ENCODE assay signal across 27 cellular contexts in the genomic region with DNA sequence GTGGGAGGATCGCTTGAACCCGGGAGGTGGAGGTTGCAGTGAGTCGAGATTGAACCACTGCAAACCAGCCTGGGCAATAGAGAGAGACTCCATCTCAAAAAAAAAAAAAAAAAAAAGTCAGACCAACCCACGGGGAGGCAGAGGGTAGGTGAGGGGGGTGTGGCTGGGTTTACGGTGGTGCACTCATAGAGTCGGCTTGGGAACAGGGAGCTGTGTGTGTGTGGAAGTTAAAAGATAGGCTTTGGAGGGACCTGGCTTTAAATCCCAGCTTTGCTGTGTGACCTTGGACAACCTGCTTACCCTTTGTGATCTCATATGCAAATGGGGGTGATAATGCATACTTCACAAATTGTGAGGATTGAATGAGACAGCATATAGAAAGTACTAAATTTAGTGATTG. TPM values are rescaled to one million over a fixed set of nuclear protein-coding genes. Genes with fewer than 3 reads are reported as not detected.
DNase-seq lines count a peak whose midpoint lies in the region; ATAC-seq, FAIRE-seq and TF ChIP-seq lines count a peak whose summit lies in the region.
"Had no signal": no experiment of that assay in that cellular context is flagged by ENCODE, and none has a peak within 500 bp of the region (broad histone marks: within the 10 kb centered on the region; RNA-seq: fewer than 3 reads in every experiment).

No MANE protein-coding gene starts in this region.

- DNase-seq in HAP-1 (ENCODE audit: low spot score in 2 of 2) (peak; percentile 25 to 39), H1 (ENCODE audit: low read depth in 1 of 2, low spot score in 2 of 2) (no peak), GM10248 (ENCODE audit: extremely low spot score) (no peak), KBM-7 (no peak)
- DNase-seq: 8988T; ACHN; AML-193; CD4-positive, alpha-beta T cell; CD8-positive, alpha-beta memory T cell; DMS 273 treated with DMSO at 0.1 percent for 48 hours; DMS79; EL; GDM1; GOT3; H7; HFFc6 had no signal

- no peaks in the 10 kb centered on the region for H3K79me1 ChIP-seq in H1 (ENCODE audit: low read depth, low read length)

- TF ChIP-seq CTCF in Loucy (conservative IDR thresholded peaks at IDR 0.05; ENCODE audit: low read length) (no peak), H1 (IDR thresholded peaks at IDR 0.05; ENCODE audit: control extremely low read depth in 1 of 3, insufficient read depth in 1 of 3, low read depth in 1 of 3, low read length in 3 of 3) (no peak), nephron (IDR thresholded peaks at IDR 0.05; ENCODE audit: unreplicated experiment in 3 of 3) (no peak), GM10248 (IDR thresholded peaks at IDR 0.05; ENCODE audit: control extremely low read depth, extremely low read depth, low read depth, missing control alignments) (no peak)

- H3K79me2 ChIP-seq in Loucy (ENCODE audit: insufficient read depth, low read length) (no peaks in the 10 kb centered on the region), H1 (ENCODE audit: control insufficient read depth in 1 of 2, insufficient read depth in 2 of 2, low read length in 2 of 2) (no peaks in the 10 kb centered on the region)

- H2AK5ac ChIP-seq in H1 (ENCODE audit: low read depth, low read length), result 0 out of 2 replicates have a peak overlapping the region, but pooled peaks have one; percentile 6

- H3K9ac ChIP-seq in Loucy (ENCODE audit: low read depth, low read length, poor library complexity, severe bottlenecking) (no peak overlapping the region), H1 (replicated peaks in 1 of 4; ENCODE audit: extremely low read depth in 1 of 4, low read depth in 3 of 4, low read length in 3 of 4) (no peak overlapping the region)
- H3K9ac ChIP-seq: BLaER1 treated with 17β-estradiol and CSF1 and Interleukin-3, amounts not matched to agents 10 nM and 100 nM had no signal

- 80% methylated on average over 6 of the region's 6 CpGs; no CpG with 5 or more reads in 1 of the 2 experiments for WGBS in H1 (ENCODE audit: extremely low coverage in 1 of 2, insufficient coverage in 1 of 2, insufficient read length in 1 of 2, insufficient replicate concordance in 2 of 2, low coverage in 1 of 2, low lambda C conversion rate in 2 of 2, missing lambda C conversion rate in 1 of 2), 2 experiments

- CTCF ChIA-PET in H1 (lab: Charles Lee; ENCODE audit: partially characterized antibody), result interaction anchor here (0.7 to 1.4 kb wide), 12 partner anchors 12 to 230 kb away, joined by 3 to 10 read pairs (median 4); no protein-coding TSS in a partner anchor
- CTCF ChIA-PET in GM10248 (lab: Yijun Ruan, JAX), result interaction anchor here (2.5 to 5.0 kb wide), 3 partner anchors 8 to 202 kb away, joined by 8 to 19 read pairs (median 8); no protein-coding TSS in a partner anchor

- H3K36me3 Mint-ChIP-seq in nephron (ENCODE audit: low read depth), result no peaks in the 10 kb centered on the region
- H3K36me3 Mint-ChIP-seq: CD14-positive monocyte; CD8-positive, alpha-beta memory T cell had no signal

- no peak overlapping the region for H2BK5ac ChIP-seq in H1 (ENCODE audit: low read depth, low read length)

- no peak for FAIRE-seq in H1 (lab: Jason Lieb, UNC)
- FAIRE-seq: A549, D721Med, GM12891, GM18507 had no signal

- H3K23me2 ChIP-seq in H1 (ENCODE audit: low read depth, low read length), result no peaks in the 10 kb centered on the region; the same call in 1 of the 2 replicates

- H3K4me3 ChIP-seq in HAP-1, result no peak overlapping the region
- no peak overlapping the region for H3K4me3 ChIP-seq in Loucy (ENCODE audit: low read length, poor library complexity, severe bottlenecking)
- no peak overlapping the region for H3K4me3 ChIP-seq in H1 (ENCODE audit: extremely low read depth in 1 of 4, insufficient read depth in 2 of 4, low read depth in 3 of 4, low read length in 4 of 4)
- H3K4me3 ChIP-seq: A549; BLaER1 treated with 17β-estradiol and CSF1 and Interleukin-3, amounts not matched to agents 10 nM and 100 nM had no signal

- H3K9me3 Mint-ChIP-seq in nephron, result no peaks in the 10 kb centered on the region
- H3K9me3 Mint-ChIP-seq: CD4-positive, alpha-beta T cell; HFFc6 had no signal

- H3K9me2 ChIP-seq in Loucy (replicated peaks; ENCODE audit: low read depth, low read length), result no peaks in the 10 kb centered on the region

- H4K5ac ChIP-seq in H1 (ENCODE audit: insufficient read length, low read depth, low read length), result no peak overlapping the region

- H3K27ac ChIP-seq in H1 (ENCODE audit: low read depth, low read length), result no peak overlapping the region
- H3K27ac ChIP-seq: A549; BLaER1 treated with 17β-estradiol and CSF1 and Interleukin-3, amounts not matched to agents 10 nM and 100 nM had no signal

- peaks cover 27% of the 10 kb centered on the region for H3K4me1 Mint-ChIP-seq in nephron
- H3K4me1 Mint-ChIP-seq: CD14-positive monocyte; CD8-positive, alpha-beta memory T cell had no signal

- in situ Hi-C loops in HAP-1 (cut with MboI; ENCODE audit: low sequenced_read_pairs), result loop anchor here (10.0 to 25.0 kb wide), 3 partner anchors 314 to 1433 kb away; a partner anchor contains a TSS
- in situ Hi-C loops in KBM-7 (cut with MboI; ENCODE audit: low pct_unique_long_range_greater_than_20kb, low sequenced_read_pairs), result loop anchor here (25.0 kb wide), 1 partner anchor 858 kb away; no protein-coding TSS in a partner anchor

- no peak overlapping the region for H3K56ac ChIP-seq in H1 (replicated peaks; ENCODE audit: insufficient read length, low read depth, low read length)

- H3K4ac ChIP-seq in H1 (replicated peaks; ENCODE audit: insufficient read length, low read depth, low read length), result no peak overlapping the region

- no peak overlapping the region for H3K14ac ChIP-seq in H1 (ENCODE audit: insufficient read length)

- no peak overlapping the region for H2BK120ac ChIP-seq in H1 (replicated peaks; ENCODE audit: low read depth, low read length)

- H3K4me3 Mint-ChIP-seq in nephron, result no peak overlapping the region
- H3K4me3 Mint-ChIP-seq: CD4-positive, alpha-beta T cell; CD8-positive, alpha-beta memory T cell; HFFc6 had no signal

- no peaks in the 10 kb centered on the region for H4K20me1 ChIP-seq in Loucy (ENCODE audit: insufficient read depth, low read length, poor library complexity, severe bottlenecking)
- no peaks in the 10 kb centered on the region for H4K20me1 ChIP-seq in H1 (replicated peaks in 1 of 2; ENCODE audit: control insufficient read depth in 1 of 2, insufficient read depth in 2 of 2, low read length in 2 of 2)
- H4K20me1 ChIP-seq: BLaER1 treated with 17β-estradiol and CSF1 and Interleukin-3, amounts not matched to agents 10 nM and 100 nM had no signal

- no peaks in the 10 kb centered on the region for H3F3A ChIP-seq in Loucy (ENCODE audit: low read depth)

- TF ChIP-seq POLR2A in H1 (IDR thresholded peaks at IDR 0.05; ENCODE audit: control extremely low read depth in 1 of 2, low read depth in 2 of 2, low read length in 2 of 2), result no peak

- H4K91ac ChIP-seq in H1 (replicated peaks; ENCODE audit: insufficient read length, low read length), result no peak overlapping the region

- H3K9me3 ChIP-seq in HAP-1 (no peaks in the 10 kb centered on the region), Loucy (ENCODE audit: insufficient read depth, low read depth, low read length) (no peaks in the 10 kb centered on the region), H1 (ENCODE audit: insufficient read depth in 2 of 2, low read depth in 1 of 2, low read length in 1 of 2) (no peaks in the 10 kb centered on the region)
- H3K9me3 ChIP-seq: A549, BE2C had no signal

- H3K4me2 ChIP-seq in Loucy (ENCODE audit: low read depth, low read length, poor library complexity, severe bottlenecking), result no peak overlapping the region
- H3K4me2 ChIP-seq in H1 (ENCODE audit: insufficient read depth in 1 of 2, low read depth in 2 of 2, low read length in 2 of 2), result no peak overlapping the region
- H3K4me2 ChIP-seq: A549 had no signal

- H3K27me3 Mint-ChIP-seq in nephron (ENCODE audit: low read depth), result peaks cover 14% of the 10 kb centered on the region

- no peak overlapping the region for H4K8ac ChIP-seq in H1 (ENCODE audit: extremely low read depth, insufficient read depth, low read length)

- no peak for TF ChIP-seq RAD21 in H1 (IDR thresholded peaks at IDR 0.05 in 1 of 2, conservative IDR thresholded peaks at IDR 0.05 in 1 of 2; ENCODE audit: low read depth in 2 of 2, low read length in 2 of 2)

- peak overlapping the region in 2 of 3 experiments; percentile 19 to 77 for H3K27ac Mint-ChIP-seq in nephron
- H3K27ac Mint-ChIP-seq: CD14-positive monocyte; CD4-positive, alpha-beta T cell; HFFc6 had no signal

- H3K4me1 ChIP-seq in HAP-1, result peaks cover 4% of the 10 kb centered on the region; the same call in 1 of the 2 replicates
- peaks cover 24% of the 10 kb centered on the region for H3K4me1 ChIP-seq in Loucy (ENCODE audit: insufficient read depth, low read length, poor library complexity, severe bottlenecking)
- H3K4me1 ChIP-seq in H1 (replicated peaks in 1 of 4; ENCODE audit: control insufficient read depth in 3 of 4, insufficient read depth in 4 of 4, low read length in 3 of 4), result peaks cover 0 to 14% (median 11%) of the 10 kb centered on the region in 4 experiments; a peak in 6 of 7 replicates

- H2BK20ac ChIP-seq in H1 (ENCODE audit: low read length), result no peak overlapping the region

- ATAC-seq in HG02870 (IDR thresholded peaks at IDR 0.05; ENCODE audit: unreplicated experiment), result no peak
- ATAC-seq: A549, HCT116 had no signal

- H3K27me3 ChIP-seq in HAP-1 (ENCODE audit: low read depth), result peaks cover 24% of the 10 kb centered on the region
- no peaks in the 10 kb centered on the region for H3K27me3 ChIP-seq in Loucy (ENCODE audit: insufficient read depth, low read length, poor library complexity, severe bottlenecking)
- H3K27me3 ChIP-seq in H1 (replicated peaks in 1 of 4; ENCODE audit: control insufficient read depth in 3 of 4, extremely low read depth in 1 of 4, insufficient read depth in 3 of 4, low read length in 3 of 4), result peaks cover 0 to 4% (median under 1%) of the 10 kb centered on the region in 4 experiments; a peak in 2 of 7 replicates
- H3K27me3 ChIP-seq: BE2C had no signal

- H3K18ac ChIP-seq in H1 (ENCODE audit: extremely low read depth, low read length), result no peak overlapping the region

- H2AFZ ChIP-seq in Loucy (ENCODE audit: low read length) (0 out of 2 replicates have a peak overlapping the region, but pooled peaks have one; percentile 79), H1 (ENCODE audit: low read length) (no peak overlapping the region)

- H3K36me3 ChIP-seq in HAP-1 (replicated peaks), result no peaks in the 10 kb centered on the region
- no peaks in the 10 kb centered on the region for H3K36me3 ChIP-seq in Loucy (ENCODE audit: insufficient read depth, low read length)
- H3K36me3 ChIP-seq in H1 (ENCODE audit: control insufficient read depth in 2 of 4, insufficient read depth in 4 of 4, low read length in 3 of 4), result no peaks in the 10 kb centered on the region
- H3K36me3 ChIP-seq: BE2C; BLaER1 treated with 17β-estradiol and CSF1 and Interleukin-3, amounts not matched to agents 10 nM and 100 nM had no signal

- POLR2A ChIA-PET in H1 (lab: Charles Lee; ENCODE audit: partially characterized antibody), result interaction anchor here (1.3 kb wide), 1 partner anchor 9 kb away, joined by 3 read pairs; no protein-coding TSS in a partner anchor
- POLR2A ChIA-PET in GM10248 (lab: Yijun Ruan, JAX), result no interaction called here

- no peak for TF ChIP-seq EP300 in H1 (IDR thresholded peaks at IDR 0.05; ENCODE audit: borderline replicate concordance in 1 of 2, low read depth in 2 of 2, low read length in 2 of 2)

- 0 out of 2 replicates have a peak overlapping the region, but pooled peaks have one; percentile 68 for H2BK12ac ChIP-seq in H1 (ENCODE audit: low read depth, low read length)

- H3K23ac ChIP-seq in H1 (ENCODE audit: insufficient read length), result no peak overlapping the region

- H2BK15ac ChIP-seq in H1 (ENCODE audit: low read length), result no peak overlapping the region

RNA-seq across cellular contexts. Expression of a gene that starts 10.0 kb away (rescaled TPM):
- 0.23 and 0.58 TPM in 2 replicates for total RNA-seq in H1 (2021; fragmentation: NEBNext Ultra II Directional; extraction: Animal tissue kit (Norgen Biotek cat#: 25700))
- polyA plus RNA-seq in H1 (2011; rRNA removed), result 0.30 and 0.47 TPM in 2 replicates
- 0.26 TPM for polyA plus RNA-seq in H1 (2011; cell fraction: cytosol; rRNA removed)
- polyA plus RNA-seq in H1 (2011; cell fraction: nucleus; rRNA removed), result 0.31 TPM
- 0.36 to 1.2 TPM (median 0.37 TPM) in 4 replicates for polyA plus RNA-seq in H1 (2012, experiment 1 of 2)
- polyA plus RNA-seq in H1 (2012, experiment 2 of 2), result 0.18 TPM
- 1.2 TPM for polyA plus RNA-seq in H1 (2013, experiment 1 of 2)
- polyA plus RNA-seq in H1 (2013, experiment 2 of 2), result 0.81 TPM
- polyA minus RNA-seq in H1 (2011; rRNA and poly(A)+ RNA removed), result 0.19 and 0.29 TPM in 2 replicates
- polyA minus RNA-seq in H1 (2011; cell fraction: cytosol; rRNA and poly(A)+ RNA removed), result not detected
- 0.50 TPM for polyA minus RNA-seq in H1 (2011; cell fraction: nucleus; rRNA and poly(A)+ RNA removed)
- total RNA-seq: CD4-positive, alpha-beta T cell; CD8-positive, alpha-beta memory T cell had no signal
- polyA plus RNA-seq: CD14-positive monocyte; CD8-positive, alpha-beta memory T cell had no signal

RNA-seq across cellular contexts. Expression of a gene that starts 38.1 kb away (rescaled TPM):
- total RNA-seq in H1 (2021; fragmentation: NEBNext Ultra II Directional; extraction: Animal tissue kit (Norgen Biotek cat#: 25700)), result 0.80 and 3.3 TPM in 2 replicates
- polyA plus RNA-seq in H1 (2011; rRNA removed), result 1.0 and 2.1 TPM in 2 replicates
- polyA plus RNA-seq in H1 (2011; cell fraction: cytosol; rRNA removed), result 1.0 TPM
- 3.6 TPM for polyA plus RNA-seq in H1 (2011; cell fraction: nucleus; rRNA removed)
- 1.4 to 3.3 TPM (median 2.4 TPM) in 4 replicates for polyA plus RNA-seq in H1 (2012, experiment 1 of 2)
- not detected for polyA plus RNA-seq in H1 (2012, experiment 2 of 2)
- polyA plus RNA-seq in H1 (2013, experiment 1 of 2), result 2.3 TPM
- polyA plus RNA-seq in H1 (2013, experiment 2 of 2), result 1.9 TPM
- 0.51 and 1.7 TPM in 2 replicates for polyA minus RNA-seq in H1 (2011; rRNA and poly(A)+ RNA removed)
- polyA minus RNA-seq in H1 (2011; cell fraction: cytosol; rRNA and poly(A)+ RNA removed), result 2.9 TPM
- 3.5 TPM for polyA minus RNA-seq in H1 (2011; cell fraction: nucleus; rRNA and poly(A)+ RNA removed)
- total RNA-seq: HFFc6 had no signal
- polyA plus RNA-seq: CD14-positive monocyte; CD8-positive, alpha-beta memory T cell had no signal

RNA-seq across cellular contexts. Expression of a gene that starts 53.1 kb away (rescaled TPM):
- 0.35 TPM in 1 of 2 replicates, not detected in the other for total RNA-seq in H1 (2021; fragmentation: NEBNext Ultra II Directional; extraction: Animal tissue kit (Norgen Biotek cat#: 25700))
- 0.29 and 0.82 TPM in 2 replicates for polyA plus RNA-seq in H1 (2011; rRNA removed)
- polyA plus RNA-seq in H1 (2011; cell fraction: cytosol; rRNA removed), result 0.27 TPM
- 1.0 TPM for polyA plus RNA-seq in H1 (2011; cell fraction: nucleus; rRNA removed)
- 0.21 to 0.28 TPM (median 0.27 TPM) in 4 replicates for polyA plus RNA-seq in H1 (2012, experiment 1 of 2)
- 0.35 TPM for polyA plus RNA-seq in H1 (2012, experiment 2 of 2)
- polyA plus RNA-seq in H1 (2013, experiment 1 of 2), result 1.0 TPM
- 0.98 TPM for polyA plus RNA-seq in H1 (2013, experiment 2 of 2)
- polyA minus RNA-seq in H1 (2011; rRNA and poly(A)+ RNA removed), result 0.13 and 0.78 TPM in 2 replicates
- not detected for polyA minus RNA-seq in H1 (2011; cell fraction: cytosol; rRNA and poly(A)+ RNA removed)
- 0.90 TPM for polyA minus RNA-seq in H1 (2011; cell fraction: nucleus; rRNA and poly(A)+ RNA removed)
- total RNA-seq: CD4-positive, alpha-beta T cell; CD8-positive, alpha-beta memory T cell had no signal
- polyA plus RNA-seq: CD14-positive monocyte; CD8-positive, alpha-beta memory T cell had no signal

Comparison
In these comparisons a context has a peak if more than half of its experiments do, and no peak if none do; other contexts are left out.
1. DNase-seq: peak in HAP-1 (2 of 2); none in H1 (0 of 2), GM10248 (single experiment) and KBM-7 (single experiment).